8 cellular contexts compared by ENCODE assay signal in genomic region chr7:155198901-155199845, GRCh38.
DNase-seq lines count a peak whose midpoint lies in the region; ATAC-seq and TF ChIP-seq lines count a peak whose summit lies in the region.

No MANE protein-coding gene starts in this region.

- peaks cover 12% of the 10 kb centered on the region for H3K9me3 Mint-ChIP-seq in progenitor cell of endocrine pancreas (ENCODE audit: low read depth)

- peak; percentile 48 for ATAC-seq in HG03196 (IDR thresholded peaks at IDR 0.05; ENCODE audit: unreplicated experiment)
- ATAC-seq in esophagus mucosa, result no peak

- TF ChIP-seq CTCF in progenitor cell of endocrine pancreas (IDR thresholded peaks at IDR 0.05; ENCODE audit: unreplicated experiment), result no peak

- H3K27ac Mint-ChIP-seq in progenitor cell of endocrine pancreas, result no peak overlapping the region

- peaks cover 11% of the 10 kb centered on the region for H3K27me3 Mint-ChIP-seq in progenitor cell of endocrine pancreas

- H3K36me3 Mint-ChIP-seq in progenitor cell of endocrine pancreas (ENCODE audit: insufficient read depth), result peaks cover 4% of the 10 kb centered on the region

- H3K4me3 Mint-ChIP-seq in progenitor cell of endocrine pancreas (ENCODE audit: low read depth), result no peak overlapping the region

- DNase-seq in activated CD4-positive, alpha-beta T cell treated with anti-CD3 and anti-CD28 coated beads for 24 hours (ENCODE audit: low read depth in 2 of 2), result peak; percentile 22 to 43
- DNase-seq in activated CD4-positive, alpha-beta T cell treated with anti-CD3 and anti-CD28 coated beads for 1 hour, result no peak
- peak; percentile 80 for DNase-seq in amniotic epithelial cell (ENCODE audit: low read depth)
- peak; percentile 35 for DNase-seq in stimulated activated CD8-positive, alpha-beta memory T cell treated with anti-CD3 and anti-CD28 coated beads, Interleukin-4, amount 100 ng/mL, for 24 hours (ENCODE audit: low read depth)
- DNase-seq in progenitor cell of endocrine pancreas (ENCODE audit: low spot score, unreplicated experiment), result no peak
- no peak for DNase-seq in cerebellar nuclear complex (lab: John Stamatoyannopoulos, UW)

- H3K4me1 Mint-ChIP-seq in progenitor cell of endocrine pancreas (ENCODE audit: low read depth), result peaks cover 13% of the 10 kb centered on the region

Comparison
In these comparisons a context has a peak if more than half of its experiments do, and no peak if none do; other contexts are left out.
1. DNase-seq: peak in activated CD4-positive, alpha-beta T cell treated with anti-CD3 and anti-CD28 coated beads for 24 hours (2 of 2), amniotic epithelial cell (single experiment) and stimulated activated CD8-positive, alpha-beta memory T cell treated with anti-CD3 and anti-CD28 coated beads, Interleukin-4, amount 100 ng/mL, for 24 hours (single experiment); none in activated CD4-positive, alpha-beta T cell treated with anti-CD3 and anti-CD28 coated beads for 1 hour (single experiment), progenitor cell of endocrine pancreas (single experiment) and cerebellar nuclear complex (0 of 2).